In the genomic region with DNA sequence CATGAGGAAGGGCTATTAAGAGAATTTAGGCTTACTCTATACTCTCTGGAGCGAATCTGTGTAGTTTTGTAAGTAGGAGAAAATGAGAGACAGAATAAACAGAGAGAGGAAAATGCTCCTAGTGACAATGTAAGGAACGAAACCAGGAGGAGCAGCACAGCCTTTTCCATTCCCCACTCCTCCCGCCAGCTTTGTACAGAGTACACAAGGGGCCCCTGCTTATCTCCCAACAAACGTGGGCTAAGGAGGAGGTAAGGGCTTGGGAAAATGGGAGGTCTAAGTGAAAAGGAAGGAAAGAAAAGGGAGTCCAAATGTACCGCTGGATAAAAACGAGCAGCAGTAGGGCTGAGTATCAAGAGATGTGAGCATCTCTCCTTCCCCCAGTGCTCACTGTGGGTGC, we compare ENCODE assay signal across 27 cellular contexts. TPM values are rescaled to one million over a fixed set of nuclear protein-coding genes. Genes with fewer than 3 reads are reported as not detected.
"Had no signal": no experiment of that assay in that cellular context is flagged by ENCODE, and none has a peak within 500 bp of the region (broad histone marks: within the 10 kb centered on the region; RNA-seq: fewer than 3 reads in every experiment).

No MANE protein-coding gene starts in this region.

- DNase-seq: cerebellar nuclear complex; effector CD8-positive, alpha-beta T cell; esophagus squamous epithelium; heart right ventricle; kidney; naive thymus-derived CD4-positive, alpha-beta T cell; right cardiac atrium; sigmoid colon; stimulated activated CD4-positive, alpha-beta T cell treated with anti-CD3 and anti-CD28 coated beads, Interleukin-4, amount 100 ng/mL, for 24 hours; stimulated activated naive CD4-positive, alpha-beta T cell treated with Interleukin-2 at 50 U/mL for 16 hours; tibial artery; upper lobe of right lung; uterus had no signal

- H3K9me3 ChIP-seq: esophagus squamous epithelium, heart right ventricle, mucosa of descending colon, prostate gland, sigmoid colon, testis, tibial artery, upper lobe of right lung, uterus had no signal

- H3K4me3 ChIP-seq: esophagus squamous epithelium, heart right ventricle, lung, mucosa of descending colon, neural progenitor cell, prostate gland, sigmoid colon, testis, tibial artery, upper lobe of right lung, uterus had no signal

- H3K27me3 ChIP-seq: esophagus squamous epithelium, heart right ventricle, neural progenitor cell, testis, tibial artery, upper lobe of right lung, uterus had no signal

- H3K9ac ChIP-seq: neural progenitor cell, parathyroid adenoma had no signal

- H3K4me1 Mint-ChIP-seq: mesothelial cell of epicardium; nephron; neural progenitor cell; stimulated activated effector memory CD8-positive, alpha-beta T cell treated with anti-CD3 and anti-CD28 coated beads, Interleukin-12 subunit alpha, Interleukin-12 subunit beta, amount 100 ng/mL, for 72 hours had no signal

- H3K4me3 Mint-ChIP-seq: endodermal cell; mesothelial cell of epicardium; naive thymus-derived CD4-positive, alpha-beta T cell; nephron; neural progenitor cell; stimulated activated effector memory CD8-positive, alpha-beta T cell treated with anti-CD3 and anti-CD28 coated beads, Interleukin-12 subunit alpha, Interleukin-12 subunit beta, amount 100 ng/mL, for 72 hours had no signal

- H3K27ac Mint-ChIP-seq: endodermal cell; mesothelial cell of epicardium; nephron; neural progenitor cell; stimulated activated effector memory CD8-positive, alpha-beta T cell treated with anti-CD3 and anti-CD28 coated beads, Interleukin-12 subunit alpha, Interleukin-12 subunit beta, amount 100 ng/mL, for 72 hours had no signal

- H3K4me1 ChIP-seq: neural progenitor cell, parathyroid adenoma, sigmoid colon, testis, tibial artery, upper lobe of right lung, uterus had no signal

- H3K27me3 Mint-ChIP-seq: naive thymus-derived CD4-positive, alpha-beta T cell had no signal

- H3K36me3 ChIP-seq: neural progenitor cell, prostate gland, uterus had no signal

- ATAC-seq: naive thymus-derived CD4-positive, alpha-beta T cell; stimulated activated effector memory CD8-positive, alpha-beta T cell treated with anti-CD3 and anti-CD28 coated beads, Interleukin-12 subunit alpha, Interleukin-12 subunit beta, amount 100 ng/mL, for 72 hours had no signal

- H3K9me3 Mint-ChIP-seq: endodermal cell; mesothelial cell of epicardium; naive thymus-derived CD4-positive, alpha-beta T cell; nephron; neural progenitor cell; stimulated activated effector memory CD8-positive, alpha-beta T cell treated with anti-CD3 and anti-CD28 coated beads, Interleukin-12 subunit alpha, Interleukin-12 subunit beta, amount 100 ng/mL, for 72 hours had no signal

- H3K27ac ChIP-seq: esophagus squamous epithelium, heart right ventricle, neural progenitor cell, parathyroid adenoma, prostate gland, sigmoid colon, testis, tibial artery, upper lobe of right lung, uterus had no signal

RNA-seq across cellular contexts. Expression of gene IHH, which starts 12.0 kb away (rescaled TPM):
- total RNA-seq: endothelial cell of umbilical vein, right cardiac atrium, sigmoid colon, skeletal muscle tissue had no signal

RNA-seq across cellular contexts. Expression of gene CFAP65, which starts 31.4 kb away (rescaled TPM):
- total RNA-seq: endothelial cell of umbilical vein; heart right ventricle; liver; mesothelial cell of epicardium; naive thymus-derived CD4-positive, alpha-beta T cell; osteoblast; right cardiac atrium; sigmoid colon; skeletal muscle tissue; upper lobe of right lung had no signal
